Comparison of ENCODE assay signal across 22 cellular contexts in genomic region chr7:151789380-151789947, GRCh38.
DNase-seq lines count a peak whose midpoint lies in the region; ATAC-seq, FAIRE-seq and TF ChIP-seq lines count a peak whose summit lies in the region.
"Had no signal": no experiment of that assay in that cellular context is flagged by ENCODE, and none has a peak within 500 bp of the region (broad histone marks: within the 10 kb centered on the region; RNA-seq: fewer than 3 reads in every experiment).

No MANE protein-coding gene starts in this region.

- H2BK15ac ChIP-seq in neuronal stem cell (ENCODE audit: low read length): no peak overlapping the region

- DNase-seq in HepG2 (ENCODE audit: low spot score) (no peak), kidney (peak; percentile 26), neuronal stem cell (ENCODE audit: low spot score) (no peak), aorta (peak; percentile 30 to 48), CD1c-positive myeloid dendritic cell (ENCODE audit: extremely low spot score) (no peak)
- DNase-seq: 8988T; ACHN; BE2C; CD4-positive, alpha-beta T cell; GOT3; MM.1S; NCI-H2029; NCI-H446 treated with DMSO at 0.1 percent for 48 hours; NCI-H526 treated with DMSO at 0.1 percent for 48 hours; SJCRH30 had no signal

- H3K14ac ChIP-seq in neuronal stem cell (ENCODE audit: low read length): no peak overlapping the region

- no peaks in the 10 kb centered on the region for H3K79me1 ChIP-seq in neuronal stem cell (ENCODE audit: low read depth, low read length)

- H3K4me3 ChIP-seq in liver (ENCODE audit: low read depth in 1 of 3, low read length in 3 of 3) (no peak overlapping the region), HepG2 (replicated peaks in 1 of 3; ENCODE audit: insufficient read depth in 1 of 3, low read depth in 2 of 3, low read length in 3 of 3) (no peak overlapping the region), kidney (ENCODE audit: low read length in 2 of 2) (peak overlapping the region; percentile 9 to 24), neuronal stem cell (ENCODE audit: low read length in 2 of 2) (no peak overlapping the region), aorta (ENCODE audit: low read length in 2 of 2) (no peak overlapping the region)
- H3K4me3 ChIP-seq: SJCRH30 had no signal

- POLR2A ChIA-PET in HepG2 (lab: Yijun Ruan, JAX): no interaction called here

- FAIRE-seq in HepG2 (lab: Jason Lieb, UNC) (no peak), kidney (lab: Jason Lieb, UNC) (no peak)
- FAIRE-seq: D721Med, RCC 7860 had no signal

- H3K27me3 ChIP-seq in liver (ENCODE audit: control insufficient read depth in 4 of 4, insufficient read depth in 4 of 4, low read length in 3 of 4) (no peaks in the 10 kb centered on the region), HepG2 (ENCODE audit: control insufficient read depth in 1 of 2, insufficient read depth in 2 of 2, low read length in 2 of 2) (peaks cover 5 to 21% of the 10 kb centered on the region in 2 experiments; a peak in 4 of 5 replicates), neuronal stem cell (ENCODE audit: control insufficient read depth in 3 of 3, insufficient read depth in 3 of 3, low read depth in 1 of 3, low read length in 3 of 3) (peaks cover 0 to 17% (median 3%) of the 10 kb centered on the region in 3 experiments), aorta (ENCODE audit: control insufficient read depth in 1 of 2, insufficient read depth in 2 of 2, low read length in 1 of 2) (no peaks in the 10 kb centered on the region)
- H3K27me3 ChIP-seq: BE2C, SJCRH30 had no signal

- no peak overlapping the region for H2BK5ac ChIP-seq in neuronal stem cell (ENCODE audit: low read length)

- H3K4ac ChIP-seq in neuronal stem cell (ENCODE audit: low read length): no peak overlapping the region

- H3K9ac ChIP-seq in liver (ENCODE audit: low read depth in 1 of 2, low read length in 2 of 2): peak overlapping the region in 1 of 2 donors; percentile 17
- no peak overlapping the region for H3K9ac ChIP-seq in HepG2 (ENCODE audit: insufficient read depth, low read depth, low read length)
- H3K9ac ChIP-seq in kidney (ENCODE audit: low read length in 2 of 2): no peak overlapping the region
- H3K9ac ChIP-seq in neuronal stem cell (ENCODE audit: low read depth, low read length, poor library complexity): no peak overlapping the region
- H3K9ac ChIP-seq: KMS-11 had no signal

- H4K20me1 ChIP-seq in HepG2 (ENCODE audit: insufficient read depth, low read length): no peaks in the 10 kb centered on the region

- H3K4me2 ChIP-seq in HepG2 (ENCODE audit: low read depth, low read length): no peak overlapping the region
- no peak overlapping the region for H3K4me2 ChIP-seq in neuronal stem cell (ENCODE audit: insufficient read depth, low read length, poor library complexity, severe bottlenecking)
- H3K4me2 ChIP-seq: KMS-11 had no signal

- TF ChIP-seq RAD21 in liver (IDR thresholded peaks at IDR 0.05) (peak; percentile 50 to 52), HepG2 (CRISPR knock-in tag; IDR thresholded peaks at IDR 0.05) (no peak)

- ATAC-seq in HepG2 (no peak), aorta (ENCODE audit: low FRiP score) (no peak), GM18498 (IDR thresholded peaks at IDR 0.05; ENCODE audit: unreplicated experiment) (no peak), GM21529 (IDR thresholded peaks at IDR 0.05; ENCODE audit: unreplicated experiment) (no peak)
- ATAC-seq: SK-N-SH treated with all-trans-retinoic acid at 6 μM for 48 hours had no signal

- H2AFZ ChIP-seq in HepG2 (ENCODE audit: low read length) (no peak overlapping the region), neuronal stem cell (ENCODE audit: low read length) (no peak overlapping the region)

- CTCF ChIA-PET in HepG2 (lab: Yijun Ruan, JAX; ENCODE audit: low intra/inter-chr PET ratio, low total read pairs): no interaction called here

- no peak for TF ChIP-seq EP300 in HepG2 (IDR thresholded peaks at IDR 0.05; ENCODE audit: low read depth in 2 of 2, low read length in 2 of 2)
- no peak for TF ChIP-seq EP300 in HepG2 (CRISPR knock-in tag; IDR thresholded peaks at IDR 0.05; ENCODE audit: borderline replicate concordance)

- H3K18ac ChIP-seq in neuronal stem cell (ENCODE audit: low read length): peak overlapping the region; percentile 85

- no peaks in the 10 kb centered on the region for H3K9me3 ChIP-seq in liver (ENCODE audit: control insufficient read depth in 4 of 4, low read length in 3 of 4)
- no peaks in the 10 kb centered on the region for H3K9me3 ChIP-seq in HepG2 (ENCODE audit: low read length)
- H3K9me3 ChIP-seq in kidney (ENCODE audit: control insufficient read depth in 1 of 2, low read length in 2 of 2): no peaks in the 10 kb centered on the region
- H3K9me3 ChIP-seq in neuronal stem cell (replicated peaks in 1 of 2; ENCODE audit: control insufficient read depth in 2 of 2, insufficient read depth in 1 of 2, low read depth in 1 of 2, low read length in 2 of 2): no peaks in the 10 kb centered on the region
- H3K9me3 ChIP-seq in aorta (ENCODE audit: control insufficient read depth, low read length): no peaks in the 10 kb centered on the region
- H3K9me3 ChIP-seq: BE2C, SJCRH30 had no signal

- H3K79me2 ChIP-seq in HepG2 (ENCODE audit: insufficient read depth, low read length): no peaks in the 10 kb centered on the region

- no peak overlapping the region for H3K23ac ChIP-seq in neuronal stem cell (ENCODE audit: low read depth, low read length, poor library complexity)

- H4K8ac ChIP-seq in neuronal stem cell (ENCODE audit: low read depth, low read length): no peak overlapping the region

- H2AK5ac ChIP-seq in neuronal stem cell (ENCODE audit: low read depth, low read length): peak overlapping the region; percentile 82

- in situ Hi-C loops in HepG2 (cut with HindIII; ENCODE audit: extremely low pct_ligation_motif_present, low pct_unique_long_range_greater_than_20kb): loop anchor here (10.0 kb wide), 1 partner anchor 145 kb away; no protein-coding TSS in a partner anchor

- no peak overlapping the region for H2BK12ac ChIP-seq in neuronal stem cell (ENCODE audit: low read length)

- peak overlapping the region; percentile 13 for H4K91ac ChIP-seq in neuronal stem cell (ENCODE audit: low read depth, low read length, poor library complexity)

- WGBS in liver: 67% methylated on average over 11 of the region's 11 CpGs
- 24% methylated on average over 8 of the region's 11 CpGs for WGBS in HepG2 (ENCODE audit: low lambda C conversion rate)
- no CpG with 5 or more reads among the region's 11 CpGs for WGBS in neuronal stem cell (ENCODE audit: extremely low coverage in 2 of 2, insufficient read length in 2 of 2, insufficient replicate concordance in 1 of 2), 2 donors
- WGBS in aorta, 2 donors: 96% methylated on average over 11 of the region's 11 CpGs

- H2BK120ac ChIP-seq in neuronal stem cell (ENCODE audit: low read depth, low read length): no peak overlapping the region

- H3K27ac ChIP-seq in liver (ENCODE audit: low read depth in 1 of 2, low read length in 2 of 2): peak overlapping the region; percentile 90 to 92
- no peak overlapping the region for H3K27ac ChIP-seq in HepG2 (ENCODE audit: extremely low read length, insufficient read depth, low read length)
- no peak overlapping the region for H3K27ac ChIP-seq in kidney (ENCODE audit: low read depth in 2 of 2, low read length in 2 of 2)
- no peak overlapping the region for H3K27ac ChIP-seq in neuronal stem cell (replicated peaks; ENCODE audit: low read length)
- H3K27ac ChIP-seq in aorta (ENCODE audit: low read depth in 1 of 2, low read length in 2 of 2): no peak overlapping the region
- H3K27ac ChIP-seq: KMS-11, SJCRH30 had no signal

- intact Hi-C loops in HepG2 (cut with micrococcal nuclease; ENCODE audit: unreplicated experiment): no loop called here
- intact Hi-C loops in kidney (cut with DNase I): loop anchor here (10.0 kb wide), 1 partner anchor 145 kb away; no protein-coding TSS in a partner anchor
- intact Hi-C loops in aorta (cut with DNase I): loop anchor here (10.0 kb wide), 1 partner anchor 355 kb away; no protein-coding TSS in a partner anchor

- no TSS peak for BruUV-seq in HepG2 (replicated peaks; lab: Mats Ljungman, UMichigan)

- no peak for TF ChIP-seq POLR2A in HepG2 (IDR thresholded peaks at IDR 0.05; ENCODE audit: insufficient read depth in 1 of 2, low read depth in 2 of 2, low read length in 2 of 2)

- TF ChIP-seq CTCF in liver (IDR thresholded peaks at IDR 0.05; ENCODE audit: low read depth, low read length, missing input control) (no peak), HepG2 (CRISPR knock-in tag; IDR thresholded peaks at IDR 0.05) (no peak), kidney (IDR thresholded peaks at IDR 0.05; ENCODE audit: borderline replicate concordance, extremely low read depth, insufficient read depth) (no peak)

- peaks cover 10 to 69% (median 40%) of the 10 kb centered on the region in 4 donors for H3K4me1 ChIP-seq in liver (ENCODE audit: control insufficient read depth in 4 of 4, insufficient read depth in 4 of 4, low read length in 3 of 4)
- H3K4me1 ChIP-seq in HepG2 (ENCODE audit: insufficient read depth, low read length): no peaks in the 10 kb centered on the region
- peaks cover 0 to 3% of the 10 kb centered on the region in 2 donors for H3K4me1 ChIP-seq in kidney (ENCODE audit: control insufficient read depth in 1 of 2, insufficient read depth in 1 of 2, low read depth in 1 of 2, low read length in 2 of 2)
- H3K4me1 ChIP-seq in neuronal stem cell (ENCODE audit: control insufficient read depth in 2 of 2, insufficient read depth in 1 of 2, low read depth in 1 of 2, low read length in 2 of 2): peaks cover 0 to 3% of the 10 kb centered on the region in 2 donors
- H3K4me1 ChIP-seq in aorta (ENCODE audit: control insufficient read depth in 1 of 2, insufficient read depth in 2 of 2, low read length in 2 of 2): no peaks in the 10 kb centered on the region

- H3K36me3 ChIP-seq in liver (ENCODE audit: control insufficient read depth in 4 of 4, insufficient read depth in 3 of 4, low read depth in 1 of 4, low read length in 3 of 4) (no peaks in the 10 kb centered on the region), HepG2 (replicated peaks in 1 of 2; ENCODE audit: control insufficient read depth in 1 of 2, insufficient read depth in 2 of 2, low read length in 2 of 2) (no peaks in the 10 kb centered on the region), kidney (ENCODE audit: control insufficient read depth in 1 of 2, insufficient read depth in 2 of 2, low read length in 2 of 2) (no peaks in the 10 kb centered on the region), neuronal stem cell (replicated peaks in 1 of 2; ENCODE audit: control insufficient read depth in 2 of 2, insufficient read depth in 2 of 2, low read length in 2 of 2) (no peaks in the 10 kb centered on the region), aorta (ENCODE audit: control insufficient read depth in 1 of 2, insufficient read depth in 2 of 2, low read length in 1 of 2) (no peaks in the 10 kb centered on the region)
- H3K36me3 ChIP-seq: BE2C, SJCRH30 had no signal

TF ChIP-seq in liver, 16 proteins besides CTCF, POLR2A, EP300 and RAD21 (continues in another document):
- TF ChIP-seq ATF3 (IDR thresholded peaks at IDR 0.05): no peak

TF ChIP-seq in HepG2, 621 proteins besides CTCF, POLR2A, EP300 and RAD21 (continues in another document):
- TF ChIP-seq IKZF4 (CRISPR knock-in tag; IDR thresholded peaks at IDR 0.05; ENCODE audit: borderline replicate concordance, low read depth, not compliant biosample characterization) (no peak), ATRX (CRISPR knock-in tag; IDR thresholded peaks at IDR 0.05; ENCODE audit: borderline replicate concordance) (no peak), NR1H2 (CRISPR knock-in tag; IDR thresholded peaks at IDR 0.05; ENCODE audit: borderline replicate concordance, low read depth) (no peak), ZSCAN20 (CRISPR knock-in tag; IDR thresholded peaks at IDR 0.05; ENCODE audit: borderline replicate concordance) (no peak)

Comparison
In these comparisons a context has a peak if more than half of its experiments do, and no peak if none do; other contexts are left out.
1. H3K27ac ChIP-seq: peak in liver (2 of 2); none in HepG2 (single experiment), kidney (0 of 2), neuronal stem cell (single experiment) and aorta (0 of 2).
2. H3K4me3 ChIP-seq: peak in kidney (2 of 2); none in liver (0 of 3), HepG2 (0 of 3), neuronal stem cell (0 of 2) and aorta (0 of 2).
3. DNase-seq: peak in kidney (single experiment) and aorta (2 of 2); none in HepG2 (single experiment), neuronal stem cell (single experiment) and CD1c-positive myeloid dendritic cell (single experiment).